ENCODE assay signal across 8 cellular contexts in the genomic region with DNA sequence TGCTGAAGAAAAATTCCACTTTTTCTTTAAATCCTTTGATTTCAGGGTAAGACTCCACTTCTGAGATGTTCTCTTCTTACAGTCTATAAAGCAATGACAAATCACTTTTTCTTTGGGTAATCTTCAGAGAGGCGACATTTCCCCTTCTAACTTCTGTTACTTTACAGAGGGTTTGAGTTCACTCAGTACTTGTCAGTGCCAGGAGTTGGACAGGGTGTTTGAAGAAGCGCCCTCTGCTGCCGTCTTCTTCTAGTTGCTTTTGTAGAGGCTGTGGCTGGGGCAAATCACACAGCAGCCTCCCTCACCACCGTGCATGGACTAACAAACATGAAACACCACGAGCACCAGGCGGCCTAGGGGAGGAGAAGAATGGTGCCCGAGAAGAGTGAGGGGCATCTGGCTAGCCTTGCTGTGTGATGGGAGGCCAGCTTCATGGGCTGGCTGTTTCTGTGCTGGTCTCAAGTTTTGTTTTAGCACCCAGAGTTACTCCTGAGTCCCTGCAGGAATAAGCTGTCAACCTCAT. TPM values are rescaled to one million over a fixed set of nuclear protein-coding genes. Genes with fewer than 3 reads are reported as not detected.
DNase-seq lines count a peak whose midpoint lies in the region; ATAC-seq and TF ChIP-seq lines count a peak whose summit lies in the region.

A gene with protein sequence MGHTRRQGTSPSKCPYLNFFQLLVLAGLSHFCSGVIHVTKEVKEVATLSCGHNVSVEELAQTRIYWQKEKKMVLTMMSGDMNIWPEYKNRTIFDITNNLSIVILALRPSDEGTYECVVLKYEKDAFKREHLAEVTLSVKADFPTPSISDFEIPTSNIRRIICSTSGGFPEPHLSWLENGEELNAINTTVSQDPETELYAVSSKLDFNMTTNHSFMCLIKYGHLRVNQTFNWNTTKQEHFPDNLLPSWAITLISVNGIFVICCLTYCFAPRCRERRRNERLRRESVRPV (minus strand): TSS at position 174 of the 523 bp plus-strand sequence. CDS start 1,886 bp downstream, outside the sequence.

- no peaks in the 10 kb centered on the region for H3K27me3 Mint-ChIP-seq in endothelial cell (ENCODE audit: unreplicated experiment)
- H3K27me3 Mint-ChIP-seq in natural killer cell treated with Interleukin-12 subunit alpha and Interleukin-12 subunit beta and Interleukin-15 and Interleukin-18, amount 100 ng/mL, for 72 hours: peaks cover 0 to 4% of the 10 kb centered on the region in 2 donors

- TF ChIP-seq CTCF in AG04450 (IDR thresholded peaks at IDR 0.05; ENCODE audit: low read depth, low read length) (peak; percentile 42; the same call in 1 of the 2 replicates), NB4 (IDR thresholded peaks at IDR 0.05; ENCODE audit: low read depth, low read length) (peak; percentile 9), endothelial cell (IDR thresholded peaks at IDR 0.05; ENCODE audit: unreplicated experiment) (no peak)

- CTCF ChIA-PET in AG04450 (lab: Charles Lee): interaction anchor here (1.0 to 1.1 kb wide), 2 partner anchors 20 to 99 kb away, joined by 3 read pairs; no protein-coding TSS in a partner anchor

- ATAC-seq in GM18499 (IDR thresholded peaks at IDR 0.05; ENCODE audit: insufficient read depth, unreplicated experiment) (peak; percentile 37), HG02759 (IDR thresholded peaks at IDR 0.05; ENCODE audit: unreplicated experiment) (peak; percentile 59)
- peak; percentile 59 to 66 for ATAC-seq in natural killer cell treated with Interleukin-12 subunit alpha and Interleukin-12 subunit beta and Interleukin-15 and Interleukin-18, amount 100 ng/mL, for 72 hours

- no peak within 1 kb of the TSS for H3K4me3 ChIP-seq in AG04450 (ENCODE audit: low read depth, low read length)
- H3K4me3 ChIP-seq in NB4 (ENCODE audit: low read depth, low read length): no peak within 1 kb of the TSS

- no peaks in the 10 kb centered on the region for H3K9me3 Mint-ChIP-seq in endothelial cell (ENCODE audit: unreplicated experiment)
- H3K9me3 Mint-ChIP-seq in natural killer cell treated with Interleukin-12 subunit alpha and Interleukin-12 subunit beta and Interleukin-15 and Interleukin-18, amount 100 ng/mL, for 72 hours: no peaks in the 10 kb centered on the region

- peaks cover 11% of the 10 kb centered on the region for H3K27me3 ChIP-seq in AG04450 (ENCODE audit: control insufficient read depth, insufficient read depth, low read length)

- peaks cover 12% of the 10 kb centered on the region for H3K4me1 Mint-ChIP-seq in endothelial cell (ENCODE audit: unreplicated experiment)
- H3K4me1 Mint-ChIP-seq in natural killer cell treated with Interleukin-12 subunit alpha and Interleukin-12 subunit beta and Interleukin-15 and Interleukin-18, amount 100 ng/mL, for 72 hours (ENCODE audit: low read depth in 2 of 2): peaks cover 15% of the 10 kb centered on the region in 2 donors

- DNase-seq in AG04450 (ENCODE audit: low read depth, low spot score) (no peak), NB4 (ENCODE audit: low read depth) (peak; percentile 78), endothelial cell (ENCODE audit: low spot score) (peak; percentile 45), GM19238 (ENCODE audit: insufficient read length, low spot score) (no peak)
- DNase-seq in activated CD4-positive, alpha-beta T cell treated with anti-CD3 and anti-CD28 coated beads for 1 hour: peak; percentile 29
- DNase-seq in natural killer cell treated with Interleukin-12 subunit alpha and Interleukin-12 subunit beta and Interleukin-15 and Interleukin-18, amount 100 ng/mL, for 72 hours (ENCODE audit: low spot score): peak; percentile 72

- no peak within 1 kb of the TSS for H3K27ac ChIP-seq in AG04450 (ENCODE audit: low read depth, low read length)

- no peak within 1 kb of the TSS for H3K4me3 Mint-ChIP-seq in endothelial cell (ENCODE audit: unreplicated experiment)
- peak within 1 kb of the TSS; percentile 30 for H3K4me3 Mint-ChIP-seq in natural killer cell treated with Interleukin-12 subunit alpha and Interleukin-12 subunit beta and Interleukin-15 and Interleukin-18, amount 100 ng/mL, for 72 hours

- H3K36me3 Mint-ChIP-seq in endothelial cell (ENCODE audit: low read depth, unreplicated experiment): no peaks in the 10 kb centered on the region
- no peaks in the 10 kb centered on the region for H3K36me3 Mint-ChIP-seq in natural killer cell treated with Interleukin-12 subunit alpha and Interleukin-12 subunit beta and Interleukin-15 and Interleukin-18, amount 100 ng/mL, for 72 hours

- no peak within 1 kb of the TSS for H3K27ac Mint-ChIP-seq in endothelial cell (ENCODE audit: unreplicated experiment)
- peak within 1 kb of the TSS; percentile 46 to 70 for H3K27ac Mint-ChIP-seq in natural killer cell treated with Interleukin-12 subunit alpha and Interleukin-12 subunit beta and Interleukin-15 and Interleukin-18, amount 100 ng/mL, for 72 hours

- H3K9me3 ChIP-seq in AG04450 (ENCODE audit: control insufficient read depth, insufficient read depth, low read length): no peaks in the 10 kb centered on the region

- TF ChIP-seq POLR2A in NB4 (IDR thresholded peaks at IDR 0.05; ENCODE audit: extremely low read depth, insufficient read length): no peak

- POLR2A ChIA-PET in AG04450 (lab: Yijun Ruan, JAX): no interaction called here

RNA-seq across cellular contexts. Expression of the gene that starts here (rescaled TPM):
- not detected in 2 replicates for polyA plus RNA-seq in AG04450 (2011; rRNA removed)
- not detected in 2 replicates for polyA minus RNA-seq in AG04450 (2011; rRNA and poly(A)+ RNA removed)
- not detected for total RNA-seq in endothelial cell (ENCODE audit: unreplicated experiment)
- total RNA-seq in natural killer cell treated with Interleukin-12 subunit alpha and Interleukin-12 subunit beta and Interleukin-15 and Interleukin-18, amount 100 ng/mL, for 72 hours: 1 to 10 TPM in 1 of 2 donors, under 1 TPM in 1; 0.62 to 1.7 TPM

Comparison
In these comparisons a context has a peak if more than half of its experiments do, and no peak if none do; other contexts are left out.
1. Peak in DNase-seq in endothelial cell; RNA of the gene not detected or under 1 TPM.
2. DNase-seq: peak in NB4 (single experiment), activated CD4-positive, alpha-beta T cell treated with anti-CD3 and anti-CD28 coated beads for 1 hour (single experiment) and natural killer cell treated with Interleukin-12 subunit alpha and Interleukin-12 subunit beta and Interleukin-15 and Interleukin-18, amount 100 ng/mL, for 72 hours (single experiment); none in AG04450 (single experiment) and GM19238 (single experiment).
3. Peak in every context shown above with its lines, with median percentiles within 50 percentile points of each other: ATAC-seq.